In genomic region chr6:130981409-130981808, GRCh38 we compare ENCODE assay signal across 1 cellular context.
TF ChIP-seq lines count a peak whose summit lies in the region.

No MANE protein-coding gene starts in this region.

TF ChIP-seq in IMR-90, 13 proteins besides CTCF, POLR2A, EP300 and RAD21:
- TF ChIP-seq CHD1 (IDR thresholded peaks at IDR 0.05; ENCODE audit: low read depth, low read length) (no peak), SMC3 (IDR thresholded peaks at IDR 0.05; ENCODE audit: low read depth, low read length) (no peak), CEBPB (IDR thresholded peaks at IDR 0.05; ENCODE audit: low read depth, low read length) (no peak), FOS (IDR thresholded peaks at IDR 0.05; ENCODE audit: low read depth, low read length) (no peak), NFE2L2 (IDR thresholded peaks at IDR 0.05; ENCODE audit: low read depth, low read length) (no peak), MXI1 (IDR thresholded peaks at IDR 0.05; ENCODE audit: borderline replicate concordance, low read depth, low read length) (no peak), USF2 (IDR thresholded peaks at IDR 0.05; ENCODE audit: low read depth, low read length) (no peak), RCOR1 (IDR thresholded peaks at IDR 0.05; ENCODE audit: insufficient replicate concordance, low read length) (no peak), MAZ (IDR thresholded peaks at IDR 0.05; ENCODE audit: borderline replicate concordance, low read depth, low read length) (no peak), ELK1 (IDR thresholded peaks at IDR 0.05; ENCODE audit: borderline replicate concordance, low read depth, low read length) (no peak), MAFK (IDR thresholded peaks at IDR 0.05; ENCODE audit: low read depth, low read length) (no peak), BHLHE40 (IDR thresholded peaks at IDR 0.05; ENCODE audit: low read depth, low read length) (no peak), RFX5 (IDR thresholded peaks at IDR 0.05; ENCODE audit: low read depth, low read length) (no peak)
TF ChIP-seq in IMR-90: peak in this region for 0.
